ENCODE assay signal across 28 cellular contexts in genomic region chr1:2141025-2141424, GRCh38. TPM values are rescaled to one million over a fixed set of nuclear protein-coding genes. Genes with fewer than 3 reads are reported as not detected.
DNase-seq lines count a peak whose midpoint lies in the region; ATAC-seq and TF ChIP-seq lines count a peak whose summit lies in the region.
"Had no signal": no experiment of that assay in that cellular context is flagged by ENCODE, and none has a peak within 500 bp of the region (broad histone marks: within the 10 kb centered on the region; RNA-seq: fewer than 3 reads in every experiment).

No MANE protein-coding gene starts in this region.

- H3K27me3 ChIP-seq in right cardiac atrium (ENCODE audit: control insufficient read depth, insufficient read depth) (no peaks in the 10 kb centered on the region), RWPE2 (ENCODE audit: insufficient read depth, poor library complexity, severe bottlenecking) (no peaks in the 10 kb centered on the region), neutrophil (no peaks in the 10 kb centered on the region), neural progenitor cell (no peaks in the 10 kb centered on the region)

- peaks cover 10% of the 10 kb centered on the region for H3K27me3 Mint-ChIP-seq in neural progenitor cell (ENCODE audit: insufficient read depth, low read depth)
- H3K27me3 Mint-ChIP-seq: CD4-positive, alpha-beta memory T cell; IgD-negative memory B cell had no signal

- TF ChIP-seq CTCF in RWPE2 (IDR thresholded peaks at IDR 0.05; ENCODE audit: poor library complexity, severe bottlenecking): no peak
- no peak for TF ChIP-seq CTCF in neutrophil (IDR thresholded peaks at IDR 0.05)
- no peak for TF ChIP-seq CTCF in neural progenitor cell (IDR thresholded peaks at IDR 0.05)

- no peak overlapping the region for H3K4me2 ChIP-seq in neural progenitor cell
- H3K4me2 ChIP-seq: BLaER1 treated with 17β-estradiol and CSF1 and Interleukin-3, amounts not matched to agents 10 nM and 100 nM; KMS-11 had no signal

- H3K9me3 ChIP-seq in right cardiac atrium (ENCODE audit: control insufficient read depth, low read length) (no peaks in the 10 kb centered on the region), RWPE2 (ENCODE audit: severe bottlenecking) (no peaks in the 10 kb centered on the region), neutrophil (no peaks in the 10 kb centered on the region), neural progenitor cell (ENCODE audit: low read depth) (no peaks in the 10 kb centered on the region)
- H3K9me3 ChIP-seq: A549; BLaER1 treated with 17β-estradiol and CSF1 and Interleukin-3, amounts not matched to agents 10 nM and 100 nM; HAP-1 had no signal

- H3K27ac ChIP-seq in right cardiac atrium (ENCODE audit: low read length) (no peak overlapping the region), RWPE2 (ENCODE audit: poor library complexity, severe bottlenecking) (peak overlapping the region; percentile 82), neutrophil (peak overlapping the region; percentile 99), neural progenitor cell (no peak overlapping the region)
- H3K27ac ChIP-seq: KMS-11 had no signal

- H4K20me1 ChIP-seq in neural progenitor cell (ENCODE audit: low read depth): no peaks in the 10 kb centered on the region

- no peaks in the 10 kb centered on the region for H3K9me3 Mint-ChIP-seq in neural progenitor cell
- H3K9me3 Mint-ChIP-seq: CD4-positive, alpha-beta memory T cell; IgD-negative memory B cell had no signal

- H3K79me2 ChIP-seq in neural progenitor cell (ENCODE audit: low read depth): no peaks in the 10 kb centered on the region

- H3K4me1 ChIP-seq in right cardiac atrium (ENCODE audit: control insufficient read depth, insufficient read depth, low read length): no peaks in the 10 kb centered on the region
- peaks cover 3% of the 10 kb centered on the region for H3K4me1 ChIP-seq in RWPE2 (ENCODE audit: insufficient read depth, poor library complexity, severe bottlenecking)
- peaks cover 63 to 67% of the 10 kb centered on the region in 2 experiments for H3K4me1 ChIP-seq in neutrophil (ENCODE audit: control insufficient read depth in 1 of 2, insufficient read depth in 1 of 2, low read depth in 1 of 2, low read length in 1 of 2)
- H3K4me1 ChIP-seq in neural progenitor cell: no peaks in the 10 kb centered on the region
- H3K4me1 ChIP-seq: HAP-1 had no signal

- no peak for ATAC-seq in right cardiac atrium
- no peak for ATAC-seq in Right ventricle myocardium superior (ENCODE audit: poor library complexity)
- ATAC-seq in RWPE2 (ENCODE audit: low read depth): no peak
- no peak for ATAC-seq in HG03571 (IDR thresholded peaks at IDR 0.05; ENCODE audit: unreplicated experiment)
- ATAC-seq: A549 had no signal

- no peaks in the 10 kb centered on the region for H3K36me3 Mint-ChIP-seq in neural progenitor cell
- H3K36me3 Mint-ChIP-seq: IgD-negative memory B cell had no signal

- peaks cover 9% of the 10 kb centered on the region for H3K36me3 ChIP-seq in RWPE2 (ENCODE audit: low read depth)
- no peaks in the 10 kb centered on the region for H3K36me3 ChIP-seq in neutrophil
- no peaks in the 10 kb centered on the region for H3K36me3 ChIP-seq in neural progenitor cell
- H3K36me3 ChIP-seq: HAP-1 had no signal

- intact Hi-C loops in right cardiac atrium (cut with DNase I) (no loop called here), Right ventricle myocardium superior (cut with DNase I) (no loop called here)

- no peak overlapping the region for H2AFZ ChIP-seq in neural progenitor cell (replicated peaks)
- H2AFZ ChIP-seq: PC-9 had no signal

- H3K4me3 ChIP-seq in right cardiac atrium (ENCODE audit: low read length) (no peak overlapping the region), RWPE2 (ENCODE audit: severe bottlenecking) (no peak overlapping the region), neutrophil (ENCODE audit: low read depth in 1 of 2, low read length in 1 of 2) (no peak overlapping the region), neural progenitor cell (no peak overlapping the region)
- H3K4me3 ChIP-seq: A549; BLaER1 treated with 17β-estradiol and CSF1 and Interleukin-3, amounts not matched to agents 10 nM and 100 nM; HAP-1; PC-9 had no signal

- peaks cover 6% of the 10 kb centered on the region for H3F3A ChIP-seq in neural progenitor cell (ENCODE audit: low read depth)

- H3K4me3 Mint-ChIP-seq in neural progenitor cell: no peak overlapping the region
- H3K4me3 Mint-ChIP-seq: CD4-positive, alpha-beta memory T cell; IgD-negative memory B cell had no signal

- no peak overlapping the region for H3K9ac ChIP-seq in neural progenitor cell
- H3K9ac ChIP-seq: BLaER1 treated with 17β-estradiol and CSF1 and Interleukin-3, amounts not matched to agents 10 nM and 100 nM; KMS-11 had no signal

- WGBS in right cardiac atrium: 70% methylated on average over 4 of the region's 4 CpGs

- peaks cover 36% of the 10 kb centered on the region for H3K4me1 Mint-ChIP-seq in neural progenitor cell

- DNase-seq in right cardiac atrium (peak in 2 of 3 donors; percentile 18 to 31), Right ventricle myocardium superior (no peak), RWPE2 (ENCODE audit: low spot score) (no peak), D341Med (ENCODE audit: low spot score) (no peak), neural progenitor cell (ENCODE audit: low spot score) (no peak)
- DNase-seq: AML-193; CD4-positive, alpha-beta memory T cell; COR-L47; DMS 273 treated with DMSO at 0.1 percent for 48 hours; DMS79; EL; GF-D8; GOT3; MM.1S; NCI-H1417; NCI-H1694; NCI-H2081; NCI-H2227 treated with DMSO at 0.1 percent for 48 hours; NCI-H526 treated with DMSO at 0.1 percent for 48 hours; PC-9; SHP77 treated with DMSO at 0.1 percent for 48 hours had no signal

- H3K27ac Mint-ChIP-seq in neural progenitor cell: no peak overlapping the region

RNA-seq across cellular contexts. Expression of gene FAAP20, which starts 53.5 kb away (rescaled TPM):
- total RNA-seq in right cardiac atrium (10 to 100 TPM; 35.5 to 49.3 (median 37.2) TPM), Right ventricle myocardium superior (38.7 TPM), neural progenitor cell (ENCODE audit: low replicate concordance) (11.3 and 68.2 TPM in 2 replicates)
- 56.3 TPM for polyA plus RNA-seq in right cardiac atrium

Comparison
In these comparisons a context has a peak if more than half of its experiments do, and no peak if none do; other contexts are left out.
1. DNase-seq: peak in right cardiac atrium (2 of 3); none in Right ventricle myocardium superior (single experiment), RWPE2 (single experiment), D341Med (single experiment) and neural progenitor cell (single experiment).
2. H3K27ac ChIP-seq: peak in RWPE2 (single experiment) and neutrophil (single experiment); none in right cardiac atrium (single experiment) and neural progenitor cell (single experiment).